Comparison of ENCODE assay signal across 10 cellular contexts in the genomic region with DNA sequence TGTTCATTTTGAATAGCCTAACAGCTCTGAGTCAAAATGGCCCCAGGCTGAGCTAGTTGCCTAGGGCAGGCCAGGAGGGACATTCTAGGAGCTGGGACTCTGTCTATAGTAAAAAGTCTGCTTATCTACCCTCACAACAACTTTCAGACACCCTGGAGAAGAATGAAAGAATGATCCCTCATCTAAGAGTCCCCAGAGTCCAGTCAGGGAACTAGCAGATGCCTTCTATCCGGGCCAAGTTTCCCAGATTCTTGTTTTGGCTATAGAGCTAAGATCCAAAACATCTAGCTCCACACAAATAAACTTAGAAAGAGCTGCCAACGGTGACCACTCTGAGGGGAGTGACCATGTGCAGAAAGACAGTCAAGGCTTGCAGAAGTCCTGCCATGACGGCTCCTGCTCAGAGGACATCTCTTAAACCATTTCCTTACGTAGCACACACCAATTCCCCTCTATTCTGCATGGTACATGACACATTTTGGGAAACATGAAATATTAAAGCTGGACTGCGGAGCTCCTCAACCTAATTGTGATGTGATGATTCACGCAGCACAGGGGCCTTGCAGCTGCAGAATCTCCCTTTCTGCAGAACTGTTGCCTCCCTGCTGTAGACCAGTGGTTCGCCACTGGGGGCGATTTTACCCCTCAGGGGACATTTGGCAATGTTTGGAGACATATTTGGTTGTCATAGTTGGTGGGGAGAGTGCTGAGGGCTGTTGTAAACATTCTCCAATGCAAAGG. TPM values are rescaled to one million over a fixed set of nuclear protein-coding genes. Genes with fewer than 3 reads are reported as not detected.
DNase-seq lines count a peak whose midpoint lies in the region; ATAC-seq and TF ChIP-seq lines count a peak whose summit lies in the region.
"Had no signal": no experiment of that assay in that cellular context is flagged by ENCODE, and none has a peak within 500 bp of the region (broad histone marks: within the 10 kb centered on the region; RNA-seq: fewer than 3 reads in every experiment).

No MANE protein-coding gene starts in this region.

- H3K4me3 Mint-ChIP-seq in activated T-helper 2 cell treated with anti-CD3 and anti-CD28 coated beads, Interferon-gamma antibody, Interleukin-2, Interleukin-4, amounts not matched to agents 10 μg/mL and 5 μg/mL and 100 μg/mL, durations not matched to agents 14 hours and 24 hours and 36 hours (ENCODE audit: low read depth): no peak overlapping the region
- H3K4me3 Mint-ChIP-seq in stimulated activated memory B cell treated with anti-CD40 and anti-IgM and Interleukin-4, amounts not matched to agents 10 μg/mL and 1 μg/mL and 100 μg/mL, for 72 hours: no peak overlapping the region

- intact Hi-C loops in activated T-helper 2 cell treated with anti-CD3 and anti-CD28 coated beads, Interferon-gamma antibody, Interleukin-2, Interleukin-4, amounts not matched to agents 10 μg/mL and 5 μg/mL and 100 μg/mL, durations not matched to agents 14 hours and 24 hours and 36 hours (cut with micrococcal nuclease): no loop called here
- intact Hi-C loops in adrenal gland (cut with DNase I): no loop called here

- no peaks in the 10 kb centered on the region for H3K4me1 Mint-ChIP-seq in activated T-helper 2 cell treated with anti-CD3 and anti-CD28 coated beads, Interferon-gamma antibody, Interleukin-2, Interleukin-4, amounts not matched to agents 10 μg/mL and 5 μg/mL and 100 μg/mL, durations not matched to agents 14 hours and 24 hours and 36 hours (ENCODE audit: low read depth)
- no peaks in the 10 kb centered on the region for H3K4me1 Mint-ChIP-seq in stimulated activated memory B cell treated with anti-CD40 and anti-IgM and Interleukin-4, amounts not matched to agents 10 μg/mL and 1 μg/mL and 100 μg/mL, for 72 hours

- no peak for DNase-seq in WERI-Rb-1
- peak; percentile 84 for DNase-seq in skeletal muscle cell (ENCODE audit: low read depth)
- DNase-seq in activated T-helper 2 cell treated with anti-CD3 and anti-CD28 coated beads, Interferon-gamma antibody, Interleukin-2, Interleukin-4, amounts not matched to agents 10 μg/mL and 5 μg/mL and 100 μg/mL, durations not matched to agents 14 hours and 24 hours and 36 hours (ENCODE audit: low spot score): no peak
- DNase-seq in adrenal gland: no peak
- no peak for DNase-seq in NCI-H187 (lab: John Stamatoyannopoulos, UW)
- DNase-seq: MM.1S; stimulated activated CD4-positive, alpha-beta T cell treated with anti-CD3 and anti-CD28 coated beads, Interleukin-2, amount 100 ng/mL, for 24 hours had no signal

- H3K27ac ChIP-seq in WERI-Rb-1 (no peak overlapping the region), gastroesophageal sphincter (peak overlapping the region in 3 of 4 donors; percentile 8 to 42 (median 27)), adrenal gland (peak overlapping the region in 1 of 5 donors; percentile 14)

- no peak overlapping the region for H3K27ac Mint-ChIP-seq in activated T-helper 2 cell treated with anti-CD3 and anti-CD28 coated beads, Interferon-gamma antibody, Interleukin-2, Interleukin-4, amounts not matched to agents 10 μg/mL and 5 μg/mL and 100 μg/mL, durations not matched to agents 14 hours and 24 hours and 36 hours
- H3K27ac Mint-ChIP-seq in stimulated activated memory B cell treated with anti-CD40 and anti-IgM and Interleukin-4, amounts not matched to agents 10 μg/mL and 1 μg/mL and 100 μg/mL, for 72 hours: no peak overlapping the region

- no peaks in the 10 kb centered on the region for H3K36me3 Mint-ChIP-seq in activated T-helper 2 cell treated with anti-CD3 and anti-CD28 coated beads, Interferon-gamma antibody, Interleukin-2, Interleukin-4, amounts not matched to agents 10 μg/mL and 5 μg/mL and 100 μg/mL, durations not matched to agents 14 hours and 24 hours and 36 hours (ENCODE audit: low read depth)
- H3K36me3 Mint-ChIP-seq in stimulated activated memory B cell treated with anti-CD40 and anti-IgM and Interleukin-4, amounts not matched to agents 10 μg/mL and 1 μg/mL and 100 μg/mL, for 72 hours: no peaks in the 10 kb centered on the region

- 31 to 32% methylated on average over 6 to 7 of the region's 8 CpGs for WGBS in gastroesophageal sphincter (ENCODE audit: low coverage in 1 of 2), 2 donors
- 70 to 78% (median 72%) methylated on average over 8 of the region's 8 CpGs for WGBS in adrenal gland, 4 donors

- H3K27me3 Mint-ChIP-seq in activated T-helper 2 cell treated with anti-CD3 and anti-CD28 coated beads, Interferon-gamma antibody, Interleukin-2, Interleukin-4, amounts not matched to agents 10 μg/mL and 5 μg/mL and 100 μg/mL, durations not matched to agents 14 hours and 24 hours and 36 hours (ENCODE audit: low read depth): peaks cover 3% of the 10 kb centered on the region
- H3K27me3 Mint-ChIP-seq in stimulated activated memory B cell treated with anti-CD40 and anti-IgM and Interleukin-4, amounts not matched to agents 10 μg/mL and 1 μg/mL and 100 μg/mL, for 72 hours: peaks cover 9% of the 10 kb centered on the region

- H3K9me3 ChIP-seq in WERI-Rb-1 (ENCODE audit: severe bottlenecking) (no peaks in the 10 kb centered on the region), gastroesophageal sphincter (no peaks in the 10 kb centered on the region), adrenal gland (replicated peaks in 1 of 3) (no peaks in the 10 kb centered on the region)

- no peaks in the 10 kb centered on the region for H3K9me3 Mint-ChIP-seq in activated T-helper 2 cell treated with anti-CD3 and anti-CD28 coated beads, Interferon-gamma antibody, Interleukin-2, Interleukin-4, amounts not matched to agents 10 μg/mL and 5 μg/mL and 100 μg/mL, durations not matched to agents 14 hours and 24 hours and 36 hours
- no peaks in the 10 kb centered on the region for H3K9me3 Mint-ChIP-seq in stimulated activated memory B cell treated with anti-CD40 and anti-IgM and Interleukin-4, amounts not matched to agents 10 μg/mL and 1 μg/mL and 100 μg/mL, for 72 hours

- H3K27me3 ChIP-seq in WERI-Rb-1 (ENCODE audit: insufficient read depth, low read depth, severe bottlenecking) (no peaks in the 10 kb centered on the region), gastroesophageal sphincter (no peaks in the 10 kb centered on the region), adrenal gland (no peaks in the 10 kb centered on the region)

- TF ChIP-seq EP300 in gastroesophageal sphincter (IDR thresholded peaks at IDR 0.05): no peak

- H3K4me1 ChIP-seq in gastroesophageal sphincter (peaks cover 0 to 25% (median 6%) of the 10 kb centered on the region in 3 donors), adrenal gland (replicated peaks in 1 of 2) (no peaks in the 10 kb centered on the region)

- TF ChIP-seq CTCF in GM12872 (IDR thresholded peaks at IDR 0.05; ENCODE audit: insufficient read depth, low read depth, low read length) (peak; percentile 26; the same call in 1 of the 3 replicates), WERI-Rb-1 (IDR thresholded peaks at IDR 0.05; ENCODE audit: low read depth, low read length) (peak; percentile 4; the same call in 1 of the 2 replicates), gastroesophageal sphincter (IDR thresholded peaks at IDR 0.05) (no peak), adrenal gland (IDR thresholded peaks at IDR 0.05) (no peak)

- no peak for TF ChIP-seq POLR2A in gastroesophageal sphincter (IDR thresholded peaks at IDR 0.05)
- TF ChIP-seq POLR2A in adrenal gland (IDR thresholded peaks at IDR 0.05): no peak

- peak; percentile 82 for ATAC-seq in gastroesophageal sphincter
- no peak for ATAC-seq in stimulated activated memory B cell treated with anti-CD40 and anti-IgM and Interleukin-4, amounts not matched to agents 10 μg/mL and 1 μg/mL and 100 μg/mL, for 72 hours

- no peaks in the 10 kb centered on the region for H3K36me3 ChIP-seq in WERI-Rb-1
- no peaks in the 10 kb centered on the region for H3K36me3 ChIP-seq in gastroesophageal sphincter
- H3K36me3 ChIP-seq in adrenal gland (replicated peaks in 1 of 2): no peaks in the 10 kb centered on the region

- H3K4me3 ChIP-seq in WERI-Rb-1 (ENCODE audit: low read depth, low read length) (no peak overlapping the region), gastroesophageal sphincter (no peak overlapping the region), skeletal muscle cell (ENCODE audit: low read depth, low read length) (no peak overlapping the region), adrenal gland (no peak overlapping the region)

RNA-seq across cellular contexts. Expression of a gene that starts 24.2 kb away (rescaled TPM):
- total RNA-seq in gastroesophageal sphincter (10 to 100 TPM in 1 of 4 donors, 1 to 10 TPM in 3; 1.4 to 13.7 (median 2.9) TPM), adrenal gland (10 to 100 TPM in 3 of 8 donors, 1 to 10 TPM in 5; 1.2 to 25.9 (median 8.1) TPM)
- not detected in 2 replicates for total RNA-seq in activated T-helper 2 cell treated with anti-CD3 and anti-CD28 coated beads, Interferon-gamma antibody, Interleukin-2, Interleukin-4, amounts not matched to agents 10 μg/mL and 5 μg/mL and 100 μg/mL, durations not matched to agents 14 hours and 24 hours and 36 hours
- polyA plus RNA-seq in adrenal gland: 10 to 100 TPM in 2 of 3 donors, 1 to 10 TPM in 1; 4.1 to 15.2 (median 12.0) TPM

Comparison
In these comparisons a context has a peak if more than half of its experiments do, and no peak if none do; other contexts are left out.
1. CTCF ChIP-seq: peak in GM12872 (single experiment) and WERI-Rb-1 (single experiment); none in gastroesophageal sphincter (0 of 4) and adrenal gland (0 of 6).